ENCODE assay signal across 8 cellular contexts in genomic region chr9:21965401-21965951, GRCh38. TPM values are rescaled to one million over a fixed set of nuclear protein-coding genes. Genes with fewer than 3 reads are reported as not detected.
A peak's percentile ranks its signal among the peaks of the same experiment; 100 is the strongest.
DNase-seq lines count a peak whose midpoint lies in the region; ATAC-seq and TF ChIP-seq lines count a peak whose summit lies in the region.

No MANE protein-coding gene starts in this region.

- H3K4me3 ChIP-seq in Peyer's patch (peak overlapping the region; percentile 11 to 47 (median 42)), dorsolateral prefrontal cortex (peak overlapping the region in 47 of 59 donors; percentile 2 to 59 (median 28)), mesodermal cell (ENCODE audit: extremely low read depth, insufficient read depth, low read length, poor library complexity, severe bottlenecking) (peak overlapping the region; percentile 35), tibial nerve (peak overlapping the region in 3 of 4 donors; percentile 9 to 28 (median 16))

- WGBS in mesodermal cell (ENCODE audit: insufficient coverage in 2 of 2), 2 experiments = 2 to 4% methylated on average over 21 to 24 of the region's 30 CpGs
- WGBS in tibial nerve, 2 donors = 3% methylated on average over 30 of the region's 30 CpGs

- no peak for TF ChIP-seq EP300 in tibial nerve (IDR thresholded peaks at IDR 0.05)

- H3K4me1 ChIP-seq in Peyer's patch (peaks cover 0 to 11% (median 9%) of the 10 kb centered on the region in 4 donors), mesodermal cell (ENCODE audit: control insufficient read depth, insufficient read depth, low read length, poor library complexity, severe bottlenecking) (peaks cover 15% of the 10 kb centered on the region), tibial nerve (peaks cover 0 to 27% (median 10%) of the 10 kb centered on the region in 4 donors)

- DNase-seq in activated CD4-positive, CD25-positive, alpha-beta regulatory T cell treated with anti-CD3 and anti-CD28 coated beads, Interleukin-2, amount 50 U/mL, for 72 hours = no peak
- DNase-seq in Peyer's patch = peak; percentile 46 to 84 (median 79)
- DNase-seq in dorsolateral prefrontal cortex = no peak
- no peak for DNase-seq in tibial nerve (ENCODE audit: low spot score in 2 of 2)
- DNase-seq in HEK293T (ENCODE audit: extremely low spot score) = no peak

- POLR2A ChIA-PET in HEK293T (lab: Yijun Ruan, JAX) = no interaction called here

- no peak for TF ChIP-seq POLR2A in Peyer's patch (IDR thresholded peaks at IDR 0.05)
- no peak for TF ChIP-seq POLR2A in tibial nerve (IDR thresholded peaks at IDR 0.05)

- H3K9me3 ChIP-seq in Peyer's patch (peaks cover 0 to 4% (median 0%) of the 10 kb centered on the region in 4 donors), mesodermal cell (ENCODE audit: control insufficient read depth, low read length) (no peaks in the 10 kb centered on the region), tibial nerve (peaks cover 0 to 19% (median 0%) of the 10 kb centered on the region in 4 donors)

- H3K27me3 ChIP-seq in Peyer's patch = peaks cover 0 to 53% of the 10 kb centered on the region in 2 donors
- peaks cover 6 to 95% (median 80%) of the 10 kb centered on the region in 45 donors for H3K27me3 ChIP-seq in dorsolateral prefrontal cortex
- peaks cover 9 to 72% of the 10 kb centered on the region in 2 donors for H3K27me3 ChIP-seq in tibial nerve

- intact Hi-C loops in dorsolateral prefrontal cortex (cut with DNase I) = no loop called here

- TF ChIP-seq CTCF in Peyer's patch (IDR thresholded peaks at IDR 0.05) = peak in 4 of 6 experiments; percentile 21 to 67 (median 58)
- no peak for TF ChIP-seq CTCF in dorsolateral prefrontal cortex (IDR thresholded peaks at IDR 0.05 in 54 of 56, conservative IDR thresholded peaks at IDR 0.05 in 2 of 56; ENCODE audit: low read depth in 1 of 56, partially characterized antibody in 56 of 56)
- TF ChIP-seq CTCF in tibial nerve (IDR thresholded peaks at IDR 0.05) = peak in 2 of 5 experiments; percentile 5 to 13

- CTCF ChIA-PET in HEK293T (lab: Yijun Ruan, JAX) = no interaction called here

- peak overlapping the region in 1 of 4 donors; percentile 1 for H3K27ac ChIP-seq in Peyer's patch
- no peak overlapping the region for H3K27ac ChIP-seq in dorsolateral prefrontal cortex
- H3K27ac ChIP-seq in mesodermal cell (ENCODE audit: low read depth, low read length, severe bottlenecking) = no peak overlapping the region
- H3K27ac ChIP-seq in tibial nerve = no peak overlapping the region

- ATAC-seq in activated CD4-positive, CD25-positive, alpha-beta regulatory T cell treated with anti-CD3 and anti-CD28 coated beads, Interleukin-2, amount 50 U/mL, for 24 hours = peak; percentile 55
- ATAC-seq in HG02759 (IDR thresholded peaks at IDR 0.05; ENCODE audit: unreplicated experiment) = peak; percentile 83

- H3K36me3 ChIP-seq in Peyer's patch = no peaks in the 10 kb centered on the region
- no peaks in the 10 kb centered on the region for H3K36me3 ChIP-seq in mesodermal cell (ENCODE audit: control insufficient read depth, insufficient read depth, low read length)
- H3K36me3 ChIP-seq in tibial nerve = no peaks in the 10 kb centered on the region

TF ChIP-seq in HEK293T, 16 proteins besides CTCF, POLR2A, EP300 and RAD21:
- no peak for TF ChIP-seq CTBP1 (IDR thresholded peaks at IDR 0.05; ENCODE audit: borderline replicate concordance)
- no peak for TF ChIP-seq PKNOX1 (IDR thresholded peaks at IDR 0.05)
- TF ChIP-seq SP1 (IDR thresholded peaks at IDR 0.05) = no peak
- no peak for TF ChIP-seq FOXA1 (IDR thresholded peaks at IDR 0.05)
- no peak for TF ChIP-seq FOXM1 (IDR thresholded peaks at IDR 0.05; ENCODE audit: borderline replicate concordance)
- TF ChIP-seq TARDBP (IDR thresholded peaks at IDR 0.05) = no peak
- no peak for TF ChIP-seq LEF1 (IDR thresholded peaks at IDR 0.05; ENCODE audit: borderline replicate concordance)
- TF ChIP-seq ZNF384 (IDR thresholded peaks at IDR 0.05) = no peak
- no peak for TF ChIP-seq NFRKB (IDR thresholded peaks at IDR 0.05)
- TF ChIP-seq ARNT (IDR thresholded peaks at IDR 0.05) = no peak
- no peak for TF ChIP-seq HDGF (IDR thresholded peaks at IDR 0.05; ENCODE audit: borderline replicate concordance)
- TF ChIP-seq SUZ12 (IDR thresholded peaks at IDR 0.05) = no peak
- TF ChIP-seq ELF4 (IDR thresholded peaks at IDR 0.05) = no peak
- no peak for TF ChIP-seq L3MBTL2 (conservative IDR thresholded peaks at IDR 0.05)
- TF ChIP-seq FOXK2 (IDR thresholded peaks at IDR 0.05) = no peak
- no peak for TF ChIP-seq BHLHE40 (IDR thresholded peaks at IDR 0.05; ENCODE audit: borderline replicate concordance)

RNA-seq across cellular contexts. Expression of gene CDKN2A, which starts 28.7 kb away (rescaled TPM):
- 10 to 100 TPM in 3 of 4 donors, not detected in 1; 12.9 to 37.1 (median 20.8) TPM for total RNA-seq in Peyer's patch
- total RNA-seq in dorsolateral prefrontal cortex = 10 to 100 TPM in 4 of 120 experiments, 1 to 10 TPM in 115, under 1 TPM in 1; 0.87 to 11.8 (median 5.2) TPM
- polyA plus RNA-seq in mesodermal cell (2013, experiment 1 of 2) = 12.2 TPM
- 11.9 TPM for polyA plus RNA-seq in mesodermal cell (2013, experiment 2 of 2)
- total RNA-seq in tibial nerve = 10 to 100 TPM in 1 of 4 donors, 1 to 10 TPM in 3; 1.7 to 11.6 (median 2.4) TPM

RNA-seq across cellular contexts. Expression of gene CDKN2B-AS1, which starts 29.1 kb away (rescaled TPM):
- 100 to 1,000 TPM in 1 of 4 donors, 10 to 100 TPM in 3; 22.7 to 129 (median 52.0) TPM for total RNA-seq in Peyer's patch
- total RNA-seq in dorsolateral prefrontal cortex = 1 to 10 TPM in 119 of 120 experiments, under 1 TPM in 1; 0.63 to 5.4 (median 2.5) TPM
- polyA plus RNA-seq in mesodermal cell (2013, experiment 1 of 2) = 0.48 TPM
- 0.81 TPM for polyA plus RNA-seq in mesodermal cell (2013, experiment 2 of 2)
- 1 to 10 TPM in 1 of 4 donors, under 1 TPM in 2, not detected in 1; 0.59 to 1.5 (median 0.90) TPM for total RNA-seq in tibial nerve

RNA-seq across cellular contexts. Expression of gene CDKN2B, which starts 43.6 kb away (rescaled TPM):
- total RNA-seq in Peyer's patch = 100 to 1,000 TPM in 3 of 4 donors, 10 to 100 TPM in 1; 15.7 to 375 (median 228) TPM
- total RNA-seq in dorsolateral prefrontal cortex = 10 to 100 TPM in 1 of 120 experiments, 1 to 10 TPM in 119; 1.4 to 10.3 (median 2.9) TPM
- 26.1 TPM for polyA plus RNA-seq in mesodermal cell (2013, experiment 1 of 2)
- polyA plus RNA-seq in mesodermal cell (2013, experiment 2 of 2) = 17.1 TPM
- 10 to 100 TPM; 18.2 to 33.1 (median 27.6) TPM for total RNA-seq in tibial nerve

Comparison
In these comparisons a context has a peak if more than half of its experiments do, and no peak if none do; other contexts are left out.
1. DNase-seq: peak in Peyer's patch (3 of 3); none in activated CD4-positive, CD25-positive, alpha-beta regulatory T cell treated with anti-CD3 and anti-CD28 coated beads, Interleukin-2, amount 50 U/mL, for 72 hours (single experiment), dorsolateral prefrontal cortex (0 of 10), tibial nerve (0 of 2) and HEK293T (single experiment).
2. CTCF ChIP-seq: peak in Peyer's patch (4 of 6); none in dorsolateral prefrontal cortex (0 of 56).
3. Peak in every context shown above with its lines, with median percentiles within 50 percentile points of each other: H3K4me3 ChIP-seq.